Comparison of ENCODE assay signal across 25 cellular contexts in genomic region chr2:128894896-128895295, GRCh38.
DNase-seq lines count a peak whose midpoint lies in the region; ATAC-seq, FAIRE-seq and TF ChIP-seq lines count a peak whose summit lies in the region.
"Had no signal": no experiment of that assay in that cellular context is flagged by ENCODE, and none has a peak within 500 bp of the region (broad histone marks: within the 10 kb centered on the region; RNA-seq: fewer than 3 reads in every experiment).

No MANE protein-coding gene starts in this region.

- no peak overlapping the region for H2AK5ac ChIP-seq in H1 (ENCODE audit: low read depth, low read length)

- DNase-seq in DMS79 treated with DMSO at 0.1 percent for 48 hours (lab: John Stamatoyannopoulos, UW): peak; percentile 93
- no peak for DNase-seq in DMS79 (lab: John Stamatoyannopoulos, UW)
- no peak for DNase-seq in GM23338 (ENCODE audit: low spot score)
- no peak for DNase-seq in H1 (ENCODE audit: low read depth in 1 of 2, low spot score in 2 of 2)
- DNase-seq in stimulated activated CD4-positive, alpha-beta T cell treated with anti-CD3 and anti-CD28 coated beads, Interleukin-4, amount 100 ng/mL, for 4 hours: no peak
- no peak for DNase-seq in osteocyte (ENCODE audit: extremely low spot score, unreplicated experiment)
- DNase-seq: AML-193; Caco-2; Calu3; CD4-positive, alpha-beta T cell; CD8-positive, alpha-beta T cell; DMS 273 treated with DMSO at 0.1 percent for 48 hours; DMS153; DMS53; DND-41; EL; GDM1 had no signal

- H3K4me2 ChIP-seq in GM23338 (no peak overlapping the region), H1 (ENCODE audit: insufficient read depth in 1 of 2, low read depth in 2 of 2, low read length in 2 of 2) (no peak overlapping the region; a peak in 1 of 4 replicates)
- H3K4me2 ChIP-seq: A549; BLaER1 treated with 17β-estradiol and CSF1 and Interleukin-3, amounts not matched to agents 10 nM and 100 nM had no signal

- H3F3A ChIP-seq in GM23338 (replicated peaks; ENCODE audit: low read depth): no peaks in the 10 kb centered on the region

- H4K91ac ChIP-seq in H1 (replicated peaks; ENCODE audit: insufficient read length, low read length): no peak overlapping the region

- H2AFZ ChIP-seq in GM23338 (no peak overlapping the region), H1 (ENCODE audit: low read length) (peak overlapping the region; percentile 20; the same call in 1 of the 2 replicates)

- no peak overlapping the region for H2BK15ac ChIP-seq in H1 (ENCODE audit: low read length)

- H3K36me3 Mint-ChIP-seq in GM23338 (ENCODE audit: low read depth) (peaks cover under 1% of the 10 kb centered on the region; the same call in 2 of the 3 replicates), osteocyte (ENCODE audit: unreplicated experiment) (no peaks in the 10 kb centered on the region)
- H3K36me3 Mint-ChIP-seq: CD8-positive, alpha-beta T cell had no signal

- H3K18ac ChIP-seq in H1 (ENCODE audit: extremely low read depth, low read length): no peak overlapping the region

- no peak for TF ChIP-seq RAD21 in H1 (IDR thresholded peaks at IDR 0.05 in 1 of 2, conservative IDR thresholded peaks at IDR 0.05 in 1 of 2; ENCODE audit: low read depth in 2 of 2, low read length in 2 of 2)

- no peak overlapping the region for H3K56ac ChIP-seq in H1 (replicated peaks; ENCODE audit: insufficient read length, low read depth, low read length)

- H3K4me1 Mint-ChIP-seq in GM23338 (peaks cover 12% of the 10 kb centered on the region), osteocyte (ENCODE audit: unreplicated experiment) (no peaks in the 10 kb centered on the region)
- H3K4me1 Mint-ChIP-seq: B cell had no signal

- no peak overlapping the region for H3K27ac Mint-ChIP-seq in GM23338
- H3K27ac Mint-ChIP-seq in osteocyte (ENCODE audit: unreplicated experiment): no peak overlapping the region
- H3K27ac Mint-ChIP-seq: B cell; CD4-positive, alpha-beta T cell; CD8-positive, alpha-beta T cell had no signal

- no peaks in the 10 kb centered on the region for H4K20me1 ChIP-seq in GM23338 (replicated peaks; ENCODE audit: insufficient read depth)
- H4K20me1 ChIP-seq in H1 (replicated peaks in 1 of 2; ENCODE audit: control insufficient read depth in 1 of 2, insufficient read depth in 2 of 2, low read length in 2 of 2): no peaks in the 10 kb centered on the region
- H4K20me1 ChIP-seq: BLaER1 treated with 17β-estradiol and CSF1 and Interleukin-3, amounts not matched to agents 10 nM and 100 nM had no signal

- H3K4me3 Mint-ChIP-seq in GM23338: no peak overlapping the region
- no peak overlapping the region for H3K4me3 Mint-ChIP-seq in osteocyte (ENCODE audit: unreplicated experiment)
- H3K4me3 Mint-ChIP-seq: B cell; CD4-positive, alpha-beta T cell; CD8-positive, alpha-beta T cell had no signal

- H3K4me1 ChIP-seq in GM23338 (ENCODE audit: insufficient read depth): no peaks in the 10 kb centered on the region
- peaks cover 0 to 5% (median 2%) of the 10 kb centered on the region in 4 experiments; a peak in 1 of 7 replicates for H3K4me1 ChIP-seq in H1 (replicated peaks in 1 of 4; ENCODE audit: control insufficient read depth in 3 of 4, insufficient read depth in 4 of 4, low read length in 3 of 4)
- H3K4me1 ChIP-seq: A549, Caco-2 had no signal

- H3K4me3 ChIP-seq in GM23338 (no peak overlapping the region), H1 (ENCODE audit: extremely low read depth in 1 of 4, insufficient read depth in 2 of 4, low read depth in 3 of 4, low read length in 4 of 4) (no peak overlapping the region)
- H3K4me3 ChIP-seq: A549; BLaER1 treated with 17β-estradiol and CSF1 and Interleukin-3, amounts not matched to agents 10 nM and 100 nM; GM12878 had no signal

- no peaks in the 10 kb centered on the region for H3K23me2 ChIP-seq in H1 (ENCODE audit: low read depth, low read length)

- no peak overlapping the region for H4K8ac ChIP-seq in H1 (ENCODE audit: extremely low read depth, insufficient read depth, low read length)

- no peak for TF ChIP-seq POLR2A in H1 (IDR thresholded peaks at IDR 0.05; ENCODE audit: control extremely low read depth in 1 of 2, low read depth in 2 of 2, low read length in 2 of 2)

- no peaks in the 10 kb centered on the region for H3K9me3 ChIP-seq in H1 (ENCODE audit: insufficient read depth in 2 of 2, low read depth in 1 of 2, low read length in 1 of 2)
- H3K9me3 ChIP-seq: A549; BLaER1 treated with 17β-estradiol and CSF1 and Interleukin-3, amounts not matched to agents 10 nM and 100 nM; Caco-2 had no signal

- no peak overlapping the region for H3K23ac ChIP-seq in H1 (ENCODE audit: insufficient read length)

- H3K27ac ChIP-seq in GM23338 (ENCODE audit: low read depth) (no peak overlapping the region), H1 (ENCODE audit: low read depth, low read length) (no peak overlapping the region)
- H3K27ac ChIP-seq: 22Rv1; A549; BLaER1 treated with 17β-estradiol and CSF1 and Interleukin-3, amounts not matched to agents 10 nM and 100 nM; C4-2B had no signal

- H3K79me2 ChIP-seq in GM23338 (replicated peaks; ENCODE audit: insufficient read depth) (no peaks in the 10 kb centered on the region), H1 (ENCODE audit: control insufficient read depth in 1 of 2, insufficient read depth in 2 of 2, low read length in 2 of 2) (no peaks in the 10 kb centered on the region)

- no peak for TF ChIP-seq CTCF in GM23338 (conservative IDR thresholded peaks at IDR 0.05; ENCODE audit: low read depth in 2 of 2)
- no peak for TF ChIP-seq CTCF in H1 (IDR thresholded peaks at IDR 0.05; ENCODE audit: control extremely low read depth in 1 of 3, insufficient read depth in 1 of 3, low read depth in 1 of 3, low read length in 3 of 3)
- no peak for TF ChIP-seq CTCF in osteocyte (IDR thresholded peaks at IDR 0.05)

- no peak overlapping the region for H2BK120ac ChIP-seq in H1 (replicated peaks; ENCODE audit: low read depth, low read length)

- H2BK5ac ChIP-seq in H1 (ENCODE audit: low read depth, low read length): no peak overlapping the region

- H3K4ac ChIP-seq in H1 (replicated peaks; ENCODE audit: insufficient read length, low read depth, low read length): no peak overlapping the region

- TF ChIP-seq EP300 in H1 (IDR thresholded peaks at IDR 0.05; ENCODE audit: borderline replicate concordance in 1 of 2, low read depth in 2 of 2, low read length in 2 of 2): no peak

- H3K27me3 ChIP-seq in GM23338 (ENCODE audit: insufficient read depth): no peaks in the 10 kb centered on the region
- H3K27me3 ChIP-seq in H1 (replicated peaks in 1 of 4; ENCODE audit: control insufficient read depth in 3 of 4, extremely low read depth in 1 of 4, insufficient read depth in 3 of 4, low read length in 3 of 4): no peaks in the 10 kb centered on the region
- H3K27me3 ChIP-seq: BLaER1 treated with 17β-estradiol and CSF1 and Interleukin-3, amounts not matched to agents 10 nM and 100 nM had no signal

- no peak overlapping the region for H2BK20ac ChIP-seq in H1 (ENCODE audit: low read length)

- H4K5ac ChIP-seq in H1 (ENCODE audit: insufficient read length, low read depth, low read length): no peak overlapping the region

- FAIRE-seq in H1 (lab: Jason Lieb, UNC): no peak
- FAIRE-seq: A549, GM12878, GM12892, GM18507 had no signal

- H3K14ac ChIP-seq in H1 (ENCODE audit: insufficient read length): no peak overlapping the region

- H3K9me2 ChIP-seq in GM23338 (ENCODE audit: insufficient read depth): no peaks in the 10 kb centered on the region

- no peaks in the 10 kb centered on the region for H3K79me1 ChIP-seq in H1 (ENCODE audit: low read depth, low read length)

- H3K36me3 ChIP-seq in GM23338 (ENCODE audit: insufficient read depth) (no peaks in the 10 kb centered on the region), H1 (ENCODE audit: control insufficient read depth in 2 of 4, insufficient read depth in 4 of 4, low read length in 3 of 4) (no peaks in the 10 kb centered on the region)
- H3K36me3 ChIP-seq: BLaER1 treated with 17β-estradiol and CSF1 and Interleukin-3, amounts not matched to agents 10 nM and 100 nM had no signal

- CTCF ChIA-PET in H1 (lab: Charles Lee; ENCODE audit: partially characterized antibody): no interaction called here

- POLR2A ChIA-PET in H1 (lab: Charles Lee; ENCODE audit: partially characterized antibody): no interaction called here

- no peak overlapping the region for H3K9ac ChIP-seq in H1 (replicated peaks in 1 of 4; ENCODE audit: extremely low read depth in 1 of 4, low read depth in 3 of 4, low read length in 3 of 4)
- H3K9ac ChIP-seq: BLaER1 treated with 17β-estradiol and CSF1 and Interleukin-3, amounts not matched to agents 10 nM and 100 nM had no signal

- peaks cover 8% of the 10 kb centered on the region; the same call in 2 of the 3 replicates for H3K9me3 Mint-ChIP-seq in GM23338
- peaks cover 6% of the 10 kb centered on the region for H3K9me3 Mint-ChIP-seq in osteocyte (ENCODE audit: unreplicated experiment)
- H3K9me3 Mint-ChIP-seq: CD4-positive, alpha-beta T cell; CD8-positive, alpha-beta T cell had no signal

- H3K27me3 Mint-ChIP-seq in GM23338 (ENCODE audit: insufficient read depth, low read depth, poor library complexity) (no peaks in the 10 kb centered on the region), osteocyte (ENCODE audit: unreplicated experiment) (no peaks in the 10 kb centered on the region)
- H3K27me3 Mint-ChIP-seq: CD4-positive, alpha-beta T cell had no signal

- peak; percentile 65 for ATAC-seq in GM23338
- ATAC-seq: A549; CD8-positive, alpha-beta T cell; GM12878 had no signal

- no peak overlapping the region for H2BK12ac ChIP-seq in H1 (ENCODE audit: low read depth, low read length)

TF ChIP-seq in H1, 55 proteins besides CTCF, POLR2A, EP300 and RAD21 (continues in another document):
- TF ChIP-seq SIRT6 (IDR thresholded peaks at IDR 0.05; ENCODE audit: low read length): no peak
- no peak for TF ChIP-seq PHF8 (conservative IDR thresholded peaks at IDR 0.05; ENCODE audit: low read depth, low read length)
- no peak for TF ChIP-seq KDM4A (IDR thresholded peaks at IDR 0.05; ENCODE audit: low read depth, low read length, severe bottlenecking)
- no peak for TF ChIP-seq HDAC6 (IDR thresholded peaks at IDR 0.05; ENCODE audit: low read depth, low read length)
- TF ChIP-seq CBX8 (IDR thresholded peaks at IDR 0.05; ENCODE audit: borderline replicate concordance, low read depth, low read length): no peak
- TF ChIP-seq ATF3 (IDR thresholded peaks at IDR 0.05; ENCODE audit: insufficient read depth, low read depth, low read length): no peak
- no peak for TF ChIP-seq EZH2 (IDR thresholded peaks at IDR 0.05; ENCODE audit: low read depth, low read length, severe bottlenecking)
- TF ChIP-seq BRCA1 (IDR thresholded peaks at IDR 0.05; ENCODE audit: low read depth, low read length): no peak
- TF ChIP-seq EGR1 (IDR thresholded peaks at IDR 0.05; ENCODE audit: borderline replicate concordance, low read depth, low read length): no peak
- no peak for TF ChIP-seq SP1 (IDR thresholded peaks at IDR 0.05; ENCODE audit: low read depth, low read length)
- TF ChIP-seq NANOG (IDR thresholded peaks at IDR 0.05; ENCODE audit: insufficient read depth, low read depth, low read length, poor library complexity, severe bottlenecking): no peak
- no peak for TF ChIP-seq GABPA (IDR thresholded peaks at IDR 0.05; ENCODE audit: borderline replicate concordance, insufficient read depth, low read length)
